23 cellular contexts compared by ENCODE assay signal in genomic region chr1:185540295-185540694, GRCh38.
A peak's percentile ranks its signal among the peaks of the same experiment; 100 is the strongest.
DNase-seq lines count a peak whose midpoint lies in the region; ATAC-seq, FAIRE-seq and TF ChIP-seq lines count a peak whose summit lies in the region.
"Had no signal": no experiment of that assay in that cellular context is flagged by ENCODE, and none has a peak within 500 bp of the region (broad histone marks: within the 10 kb centered on the region; RNA-seq: fewer than 3 reads in every experiment).

No MANE protein-coding gene starts in this region.

- ATAC-seq in IMR-90 (ENCODE audit: low read depth) (no peak), K562 (no peak), HG03108 (IDR thresholded peaks at IDR 0.05; ENCODE audit: unreplicated experiment) (no peak)
- ATAC-seq: A549; CD8-positive, alpha-beta T cell; GM12878 had no signal

- H3K4me1 ChIP-seq in IMR-90 (ENCODE audit: control insufficient read depth, insufficient read depth, low read length) (peaks cover 14% of the 10 kb centered on the region), K562 (replicated peaks in 1 of 2; ENCODE audit: control insufficient read depth in 2 of 2, insufficient read depth in 2 of 2, low read length in 2 of 2) (no peaks in the 10 kb centered on the region; a peak in 1 of 5 replicates), mesendoderm (ENCODE audit: control insufficient read depth, low read depth, low read length) (peaks cover 2% of the 10 kb centered on the region), smooth muscle cell (ENCODE audit: low read depth) (peaks cover 13% of the 10 kb centered on the region)

- dilution Hi-C loops in IMR-90 (cut with HindIII; ENCODE audit: low sequenced_read_pairs, unreplicated experiment), result no loop called here

- no peak overlapping the region for H2BK5ac ChIP-seq in IMR-90 (ENCODE audit: low read depth, low read length, poor library complexity, severe bottlenecking)
- no peak overlapping the region for H2BK5ac ChIP-seq in mesendoderm (ENCODE audit: low read length)

- POLR2A ChIA-PET in IMR-90 (lab: Charles Lee; ENCODE audit: unreplicated experiment) (no interaction called here), K562 (lab: Yijun Ruan, JAX) (no interaction called here)

- H3K4me3 ChIP-seq in IMR-90 (ENCODE audit: insufficient read depth, low read depth, low read length), result no peak overlapping the region
- H3K4me3 ChIP-seq in K562, result no peak overlapping the region
- H3K4me3 ChIP-seq in mesendoderm (ENCODE audit: low read length), result no peak overlapping the region
- H3K4me3 ChIP-seq in smooth muscle cell, result no peak overlapping the region
- H3K4me3 ChIP-seq: A549; BLaER1 treated with 17β-estradiol and CSF1 and Interleukin-3, amounts not matched to agents 10 nM and 100 nM; GM12878 had no signal

- no peak overlapping the region for H3K27ac ChIP-seq in IMR-90 (ENCODE audit: insufficient read depth, low read length)
- H3K27ac ChIP-seq in K562 (ENCODE audit: extremely low read depth, low read depth, low read length), result no peak overlapping the region
- no peak overlapping the region for H3K27ac ChIP-seq in mesendoderm (ENCODE audit: low read depth, low read length)
- H3K27ac ChIP-seq in smooth muscle cell (ENCODE audit: low read depth), result peak overlapping the region; percentile 67
- H3K27ac ChIP-seq: 22Rv1; BLaER1 treated with 17β-estradiol and CSF1 and Interleukin-3, amounts not matched to agents 10 nM and 100 nM; C4-2B had no signal

- no peak overlapping the region for H4K91ac ChIP-seq in IMR-90 (ENCODE audit: insufficient read depth, low read depth, low read length)

- TF ChIP-seq RAD21 in IMR-90 (IDR thresholded peaks at IDR 0.05; ENCODE audit: low read length) (no peak), K562 (CRISPR knock-in tag; conservative IDR thresholded peaks at IDR 0.05 in 1 of 2, IDR thresholded peaks at IDR 0.05 in 1 of 2) (no peak)

- H2AK5ac ChIP-seq in IMR-90 (ENCODE audit: low read depth, low read length), result no peak overlapping the region; the same call in 1 of the 2 replicates
- H2AK5ac ChIP-seq in mesendoderm (ENCODE audit: low read length), result no peak overlapping the region

- CTCF ChIA-PET in IMR-90 (lab: Yijun Ruan, JAX) (no interaction called here), K562 (lab: Yijun Ruan, JAX; ENCODE audit: low intra/inter-chr PET ratio) (no interaction called here)

- 92% methylated on average over 4 of the region's 5 CpGs; no CpG with 5 or more reads in 1 of the 2 experiments for WGBS in IMR-90 (ENCODE audit: extremely low coverage in 2 of 2, insufficient read length in 1 of 2), 2 experiments
- WGBS in K562 (ENCODE audit: insufficient coverage, low coverage, missing lambda C conversion rate), result 24% methylated on average over 5 of the region's 5 CpGs
- no CpG with 5 or more reads among the region's 5 CpGs for WGBS in mesendoderm (ENCODE audit: extremely low coverage, insufficient coverage, low lambda C conversion rate)
- WGBS in smooth muscle cell (ENCODE audit: low lambda C conversion rate), result over 99% methylated on average over 5 of the region's 5 CpGs

- intact Hi-C loops in IMR-90 (cut with micrococcal nuclease), result loop anchor here (5.0 kb wide), 1 partner anchor 223 kb away; the partner anchor contains the start of gene IVNS1ABP
- intact Hi-C loops in K562 (cut with micrococcal nuclease), result loop anchor here (5.0 kb wide), 1 partner anchor 223 kb away; the partner anchor contains the start of gene IVNS1ABP

- TF ChIP-seq POLR2A in IMR-90 (IDR thresholded peaks at IDR 0.05; ENCODE audit: low read depth, low read length) (no peak), K562 (conservative IDR thresholded peaks at IDR 0.05) (no peak)

- H3K27me3 ChIP-seq in IMR-90 (ENCODE audit: control insufficient read depth, insufficient read depth, low read length) (no peaks in the 10 kb centered on the region; the same call in 1 of the 2 replicates), K562 (ENCODE audit: control insufficient read depth in 2 of 2, insufficient read depth in 2 of 2, low read length in 2 of 2) (no peaks in the 10 kb centered on the region), mesendoderm (ENCODE audit: insufficient read depth, low read length, poor library complexity) (no peaks in the 10 kb centered on the region), smooth muscle cell (ENCODE audit: low read depth) (no peaks in the 10 kb centered on the region)
- H3K27me3 ChIP-seq: BLaER1 treated with 17β-estradiol and CSF1 and Interleukin-3, amounts not matched to agents 10 nM and 100 nM had no signal

- H4K20me1 ChIP-seq in IMR-90 (ENCODE audit: insufficient read depth, low read length) (no peaks in the 10 kb centered on the region), K562 (replicated peaks; ENCODE audit: control insufficient read depth, insufficient read depth, low read length) (no peaks in the 10 kb centered on the region), smooth muscle cell (ENCODE audit: low read depth) (no peaks in the 10 kb centered on the region)
- H4K20me1 ChIP-seq: BLaER1 treated with 17β-estradiol and CSF1 and Interleukin-3, amounts not matched to agents 10 nM and 100 nM had no signal

- no peak overlapping the region for H3K18ac ChIP-seq in IMR-90 (ENCODE audit: low read depth, low read length)
- H3K18ac ChIP-seq in mesendoderm (ENCODE audit: low read length), result peak overlapping the region; percentile 60

- 0 out of 2 replicates have a peak overlapping the region, but pooled peaks have one; percentile 26 for H2BK20ac ChIP-seq in IMR-90 (ENCODE audit: low read depth, low read length)

- no TSS peak for BruUV-seq in IMR-90 (replicated peaks; lab: Mats Ljungman, UMichigan)
- no TSS peak for BruUV-seq in K562 (replicated peaks; lab: Mats Ljungman, UMichigan)

- H3K36me3 ChIP-seq in IMR-90 (ENCODE audit: control insufficient read depth, insufficient read depth, low read length) (no peaks in the 10 kb centered on the region), K562 (ENCODE audit: control insufficient read depth, insufficient read depth, low read length) (no peaks in the 10 kb centered on the region), mesendoderm (ENCODE audit: control insufficient read depth, insufficient read depth, low read length) (no peaks in the 10 kb centered on the region), smooth muscle cell (ENCODE audit: low read depth) (no peaks in the 10 kb centered on the region)
- H3K36me3 ChIP-seq: BLaER1 treated with 17β-estradiol and CSF1 and Interleukin-3, amounts not matched to agents 10 nM and 100 nM had no signal

- no peak for TF ChIP-seq CTCF in IMR-90 (conservative IDR thresholded peaks at IDR 0.05; ENCODE audit: low read depth, low read length)
- TF ChIP-seq CTCF in K562 (IDR thresholded peaks at IDR 0.05 in 2 of 3, conservative IDR thresholded peaks at IDR 0.05 in 1 of 3; ENCODE audit: insufficient read depth in 2 of 3, low read depth in 1 of 3, low read length in 3 of 3), result no peak
- no peak for TF ChIP-seq CTCF in smooth muscle cell (IDR thresholded peaks at IDR 0.05; ENCODE audit: borderline replicate concordance, insufficient read depth, poor library complexity, severe bottlenecking)

- H2BK120ac ChIP-seq in IMR-90 (ENCODE audit: low read depth, low read length), result no peak overlapping the region
- no peak overlapping the region for H2BK120ac ChIP-seq in mesendoderm (ENCODE audit: low read depth, low read length)

- no peak for FAIRE-seq in K562 (lab: Jason Lieb, UNC)
- FAIRE-seq: A549, D721Med, G401.6, GM12878, GM12892, GM18507 had no signal

- H3K9me1 ChIP-seq in IMR-90 (ENCODE audit: insufficient read depth, low read length), result no peaks in the 10 kb centered on the region
- H3K9me1 ChIP-seq in K562 (ENCODE audit: control insufficient read depth, insufficient read depth, low read length), result no peaks in the 10 kb centered on the region

- H4K5ac ChIP-seq in IMR-90 (ENCODE audit: low read depth, low read length) (no peak overlapping the region; the same call in 1 of the 2 replicates), mesendoderm (ENCODE audit: low read length) (no peak overlapping the region)

- in situ Hi-C loops in IMR-90 (cut with MboI; ENCODE audit: low sequenced_read_pairs) (no loop called here), K562 (cut with MboI) (no loop called here)

- no peak overlapping the region for H3K9ac ChIP-seq in IMR-90 (ENCODE audit: low read depth, low read length)
- H3K9ac ChIP-seq in K562 (ENCODE audit: insufficient read depth in 1 of 2, low read depth in 2 of 2, low read length in 2 of 2), result no peak overlapping the region
- no peak overlapping the region for H3K9ac ChIP-seq in mesendoderm (ENCODE audit: low read length)
- H3K9ac ChIP-seq in smooth muscle cell (ENCODE audit: low read depth), result no peak overlapping the region
- H3K9ac ChIP-seq: BLaER1 treated with 17β-estradiol and CSF1 and Interleukin-3, amounts not matched to agents 10 nM and 100 nM had no signal

- DNase-seq in IMR-90, result no peak
- no peak for DNase-seq in K562 (ENCODE audit: extremely low read depth in 1 of 4, low spot score in 3 of 4)
- DNase-seq in mesendoderm, result no peak
- DNase-seq in smooth muscle cell (lab: John Stamatoyannopoulos, UW; ENCODE audit: unreplicated experiment), result no peak
- no peak for DNase-seq in midbrain (lab: John Stamatoyannopoulos, UW)
- DNase-seq in kidney tubule cell (ENCODE audit: low spot score), result no peak
- DNase-seq: AML-193; Caco-2; Calu3; CD4-positive, alpha-beta T cell; CD8-positive, alpha-beta T cell; DMS79 treated with DMSO at 0.1 percent for 48 hours; GF-D8 had no signal

- no peak overlapping the region for H3K14ac ChIP-seq in IMR-90 (replicated peaks; ENCODE audit: low read depth, low read length)

- no peak overlapping the region for H4K8ac ChIP-seq in IMR-90 (ENCODE audit: low read depth in 2 of 2, low read length in 2 of 2)
- no peak overlapping the region for H4K8ac ChIP-seq in mesendoderm (ENCODE audit: low read depth, low read length)

- TF ChIP-seq EP300 in K562 (IDR thresholded peaks at IDR 0.05; ENCODE audit: low read length), result no peak

- H3K4ac ChIP-seq in IMR-90 (ENCODE audit: low read depth, low read length) (no peak overlapping the region), mesendoderm (ENCODE audit: low read depth, low read length) (no peak overlapping the region)

- no peak overlapping the region for H3K4me2 ChIP-seq in IMR-90 (ENCODE audit: low read depth, low read length)
- H3K4me2 ChIP-seq in K562 (ENCODE audit: insufficient read depth, low read length), result no peak overlapping the region
- no peak overlapping the region for H3K4me2 ChIP-seq in mesendoderm (ENCODE audit: low read length)
- H3K4me2 ChIP-seq in smooth muscle cell, result no peak overlapping the region
- H3K4me2 ChIP-seq: A549; BLaER1 treated with 17β-estradiol and CSF1 and Interleukin-3, amounts not matched to agents 10 nM and 100 nM had no signal

- H3K56ac ChIP-seq in IMR-90 (ENCODE audit: extremely low read depth, insufficient read depth, low read length) (no peak overlapping the region), mesendoderm (ENCODE audit: low read length) (no peak overlapping the region)

- H3K79me2 ChIP-seq in K562 (ENCODE audit: control insufficient read depth, insufficient read depth, low read length), result no peaks in the 10 kb centered on the region
- H3K79me2 ChIP-seq in mesendoderm (ENCODE audit: control insufficient read depth, insufficient read depth, low read length), result no peaks in the 10 kb centered on the region
- no peaks in the 10 kb centered on the region for H3K79me2 ChIP-seq in smooth muscle cell (ENCODE audit: low read depth)

- no peaks in the 10 kb centered on the region for H3K79me1 ChIP-seq in IMR-90 (ENCODE audit: low read depth in 1 of 2, low read length in 2 of 2)
- H3K79me1 ChIP-seq in mesendoderm (ENCODE audit: low read length), result no peaks in the 10 kb centered on the region

- no peak overlapping the region for H3K23ac ChIP-seq in IMR-90 (ENCODE audit: low read depth, low read length)
- no peak overlapping the region for H3K23ac ChIP-seq in mesendoderm (ENCODE audit: low read length)

- no peak overlapping the region for H2AK9ac ChIP-seq in IMR-90 (replicated peaks; ENCODE audit: low read depth, low read length, poor library complexity)

- no peaks in the 10 kb centered on the region for H3K9me3 ChIP-seq in IMR-90 (ENCODE audit: control insufficient read depth, insufficient read depth, low read length)
- no peaks in the 10 kb centered on the region for H3K9me3 ChIP-seq in K562 (replicated peaks; ENCODE audit: control insufficient read depth, insufficient read depth, low read depth, low read length)
- H3K9me3 ChIP-seq in smooth muscle cell (replicated peaks; ENCODE audit: low read depth), result no peaks in the 10 kb centered on the region
- H3K9me3 ChIP-seq: A549 had no signal

- H2AFZ ChIP-seq in IMR-90 (replicated peaks; ENCODE audit: low read length, poor library complexity) (no peak overlapping the region), K562 (ENCODE audit: low read depth, low read length) (no peak overlapping the region), smooth muscle cell (ENCODE audit: low read depth) (no peak overlapping the region)

- H3F3A ChIP-seq in smooth muscle cell (ENCODE audit: low read depth), result peaks cover 23% of the 10 kb centered on the region

- H2BK15ac ChIP-seq in IMR-90 (ENCODE audit: low read depth, low read length), result no peak overlapping the region
- no peak overlapping the region for H2BK15ac ChIP-seq in mesendoderm (replicated peaks; ENCODE audit: low read depth)
